35 cellular contexts compared by ENCODE assay signal in the genomic region with DNA sequence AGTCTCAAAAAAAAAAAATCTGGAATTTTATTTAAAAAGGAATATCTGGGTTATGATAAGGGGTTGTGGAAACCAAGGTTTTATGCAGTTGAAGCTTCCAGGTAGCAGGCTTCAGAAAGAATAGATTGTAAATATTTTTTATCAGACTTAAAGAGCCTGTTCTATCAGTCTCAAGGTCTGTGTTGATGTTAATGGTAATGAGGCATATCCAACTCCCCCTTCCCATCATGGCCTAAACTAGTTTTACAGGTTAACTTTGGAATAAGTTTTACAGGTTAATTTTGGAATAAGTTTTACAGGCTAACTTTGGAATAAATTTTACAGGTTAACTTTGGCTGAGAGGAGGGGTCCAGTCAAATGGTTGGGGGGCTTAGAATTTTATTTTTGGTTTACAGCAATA.
"Had no signal": no experiment of that assay in that cellular context is flagged by ENCODE, and none has a peak within 500 bp of the region (broad histone marks: within the 10 kb centered on the region; RNA-seq: fewer than 3 reads in every experiment).

No MANE protein-coding gene starts in this region.

- H3K9me3 Mint-ChIP-seq: activated naive CD4-positive, alpha-beta T cell treated with anti-CD3 and anti-CD28 coated beads for 36 hours; activated naive CD8-positive, alpha-beta T cell treated with anti-CD3 and anti-CD28 coated beads for 36 hours; natural killer cell; T-helper 1 cell treated with Interleukin-12 subunit alpha and Interleukin-12 subunit beta and Interleukin-4 antibody, amounts not matched to agents 30 μg/mL and 1 μg/mL, for 36 hours had no signal

- DNase-seq: activated CD4-positive, alpha-beta T cell treated with anti-CD3 and anti-CD28 coated beads for 48 hours; activated CD4-positive, alpha-beta T cell treated with anti-CD3 and anti-CD28 coated beads, Interleukin-2, amount 50 U/mL, for 48 hours; activated CD8-positive, alpha-beta memory T cell treated with anti-CD3 and anti-CD28 coated beads for 24 hours; activated effector memory CD4-positive, alpha-beta T cell treated with anti-CD3 and anti-CD28 coated beads, Interleukin-2, amount 50 U/mL, for 16 hours; activated naive CD4-positive, alpha-beta T cell treated with anti-CD3 and anti-CD28 coated beads for 36 hours; activated naive CD8-positive, alpha-beta T cell treated with anti-CD3 and anti-CD28 coated beads for 36 hours; adrenal gland; aorta; cerebellar nuclear complex; effector CD8-positive, alpha-beta T cell; erythroblast; foreskin fibroblast; heart left ventricle; left lung; lower lobe of right lung; mesenchymal stem cell; natural killer cell; retina; stimulated activated CD4-positive, alpha-beta T cell treated with anti-CD3 and anti-CD28 coated beads, Interleukin-2, amount 100 ng/mL, for 24 hours; stimulated activated naive CD4-positive, alpha-beta T cell; SW 1271; T-helper 9 cell; WERI-Rb-1 had no signal

- H3K9me3 ChIP-seq: adrenal gland, colonic mucosa, left lung, lower lobe of right lung, prostate gland had no signal

- H3K27ac ChIP-seq: adrenal gland, cardiac muscle cell, colonic mucosa, heart left ventricle, left lung, lower lobe of right lung, WERI-Rb-1 had no signal

- H3K4me3 ChIP-seq: adrenal gland, cardiac muscle cell, colonic mucosa, heart left ventricle, left lung, lower lobe of right lung, prostate gland, transverse colon had no signal

- H3K36me3 Mint-ChIP-seq: activated naive CD8-positive, alpha-beta T cell treated with anti-CD3 and anti-CD28 coated beads for 36 hours; brain; natural killer cell had no signal

- H3K36me3 ChIP-seq: adrenal gland, cardiac muscle cell, colonic mucosa, heart left ventricle, left lung, lower lobe of right lung, prostate gland, transverse colon, WERI-Rb-1 had no signal

- H3K27me3 Mint-ChIP-seq: activated naive CD8-positive, alpha-beta T cell treated with anti-CD3 and anti-CD28 coated beads for 36 hours had no signal

- H3K4me1 ChIP-seq: adrenal gland, colonic mucosa, heart left ventricle, left lung, lower lobe of right lung, prostate gland had no signal

- H3K4me1 Mint-ChIP-seq: activated naive CD8-positive, alpha-beta T cell treated with anti-CD3 and anti-CD28 coated beads for 36 hours; natural killer cell had no signal

- ATAC-seq: activated CD4-positive, CD25-positive, alpha-beta regulatory T cell treated with anti-CD3 and anti-CD28 coated beads, Interleukin-2, amount 50 U/mL, for 24 hours; heart left ventricle; left lung; lower lobe of right lung; natural killer cell; sciatic nerve had no signal

- H3K27ac Mint-ChIP-seq: activated naive CD4-positive, alpha-beta T cell treated with anti-CD3 and anti-CD28 coated beads for 36 hours; activated naive CD8-positive, alpha-beta T cell treated with anti-CD3 and anti-CD28 coated beads for 36 hours; brain; natural killer cell; T-helper 1 cell treated with Interleukin-12 subunit alpha and Interleukin-12 subunit beta and Interleukin-4 antibody, amounts not matched to agents 30 μg/mL and 1 μg/mL, for 36 hours had no signal

- H3K4me3 Mint-ChIP-seq: activated naive CD4-positive, alpha-beta T cell treated with anti-CD3 and anti-CD28 coated beads for 36 hours; activated naive CD8-positive, alpha-beta T cell treated with anti-CD3 and anti-CD28 coated beads for 36 hours; brain; natural killer cell; T-helper 1 cell treated with Interleukin-12 subunit alpha and Interleukin-12 subunit beta and Interleukin-4 antibody, amounts not matched to agents 30 μg/mL and 1 μg/mL, for 36 hours had no signal

- H3K27me3 ChIP-seq: adrenal gland, cardiac muscle cell, colonic mucosa, left lung, transverse colon had no signal

- FAIRE-seq: endometrium, small intestine, TTC549, urothelium cell line had no signal
